24 cellular contexts compared by ENCODE assay signal in genomic region chr5:43251754-43252153, GRCh38. TPM values are rescaled to one million over a fixed set of nuclear protein-coding genes. Genes with fewer than 3 reads are reported as not detected.
DNase-seq lines count a peak whose midpoint lies in the region; ATAC-seq, FAIRE-seq and TF ChIP-seq lines count a peak whose summit lies in the region.
"Had no signal": no experiment of that assay in that cellular context is flagged by ENCODE, and none has a peak within 500 bp of the region (broad histone marks: within the 10 kb centered on the region; RNA-seq: fewer than 3 reads in every experiment).

No MANE protein-coding gene starts in this region.

- WGBS in GM12878 (ENCODE audit: insufficient coverage, insufficient replicate concordance, low lambda C conversion rate, missing lambda C conversion rate), result 45% methylated on average over 5 of the region's 5 CpGs
- WGBS in right cardiac atrium, result 83% methylated on average over 5 of the region's 5 CpGs

- TF ChIP-seq EP300 in GM12878 (IDR thresholded peaks at IDR 0.05; ENCODE audit: borderline replicate concordance in 1 of 2, control insufficient read depth in 1 of 2, low read depth in 2 of 2, low read length in 2 of 2), result no peak

- no peaks in the 10 kb centered on the region for H3K79me2 ChIP-seq in GM12878 (ENCODE audit: control insufficient read depth, insufficient read depth, low read length)

- H3K4me1 ChIP-seq in GM12878 (ENCODE audit: control insufficient read depth, insufficient read depth, low read length) (no peaks in the 10 kb centered on the region), right cardiac atrium (ENCODE audit: control insufficient read depth, insufficient read depth, low read length) (no peaks in the 10 kb centered on the region)

- peaks cover 9% of the 10 kb centered on the region for H3K9me3 Mint-ChIP-seq in glutamatergic neuron (ENCODE audit: unreplicated experiment)
- H3K9me3 Mint-ChIP-seq: CD4-positive, alpha-beta T cell; CD8-positive, alpha-beta T cell had no signal

- no peak overlapping the region for H3K27ac ChIP-seq in GM12878 (ENCODE audit: control insufficient read depth, insufficient read depth)
- no peak overlapping the region for H3K27ac ChIP-seq in right cardiac atrium (ENCODE audit: low read length)
- H3K27ac ChIP-seq: 22Rv1; A549; BLaER1 treated with 17β-estradiol and CSF1 and Interleukin-3, amounts not matched to agents 10 nM and 100 nM; C4-2B had no signal

- no peak for TF ChIP-seq CTCF in GM12878 (IDR thresholded peaks at IDR 0.05 in 2 of 3, conservative IDR thresholded peaks at IDR 0.05 in 1 of 3; ENCODE audit: control insufficient read depth in 2 of 3, extremely low read depth in 1 of 3, insufficient read depth in 1 of 3, low read depth in 3 of 3, low read length in 3 of 3)
- TF ChIP-seq CTCF in glutamatergic neuron (IDR thresholded peaks at IDR 0.05; ENCODE audit: partially characterized antibody, unreplicated experiment), result no peak

- RAD21 ChIA-PET in GM12878 (lab: Charles Lee; ENCODE audit: unreplicated experiment), result interaction anchor here (1.2 kb wide), 1 partner anchor 233 kb away, joined by 3 read pairs; the partner anchor contains the start of gene TMEM267

- BruUV-seq in GM12878 (replicated peaks; lab: Mats Ljungman, UMichigan), result no TSS peak

- H3K4me2 ChIP-seq in GM12878 (ENCODE audit: control insufficient read depth, insufficient read depth), result no peak overlapping the region
- H3K4me2 ChIP-seq: A549 had no signal

- H3K9ac ChIP-seq in GM12878 (ENCODE audit: control insufficient read depth, insufficient read depth, low read length), result no peak overlapping the region
- H3K9ac ChIP-seq: BLaER1 treated with 17β-estradiol and CSF1 and Interleukin-3, amounts not matched to agents 10 nM and 100 nM had no signal

- ATAC-seq in GM12878, result peak; percentile 17; the same call in 1 of the 3 replicates
- ATAC-seq in left lobe of liver, result peak; percentile 68
- no peak for ATAC-seq in right cardiac atrium
- ATAC-seq in HG03175 (IDR thresholded peaks at IDR 0.05; ENCODE audit: unreplicated experiment), result no peak
- ATAC-seq: A549; CD8-positive, alpha-beta T cell had no signal

- H3K27me3 Mint-ChIP-seq in glutamatergic neuron (ENCODE audit: unreplicated experiment), result peaks cover 2% of the 10 kb centered on the region

- H3K27me3 ChIP-seq in GM12878 (replicated peaks in 1 of 2; ENCODE audit: control insufficient read depth in 2 of 2, insufficient read depth in 2 of 2, low read length in 1 of 2) (no peaks in the 10 kb centered on the region), right cardiac atrium (ENCODE audit: control insufficient read depth, insufficient read depth) (no peaks in the 10 kb centered on the region)
- H3K27me3 ChIP-seq: BLaER1 treated with 17β-estradiol and CSF1 and Interleukin-3, amounts not matched to agents 10 nM and 100 nM had no signal

- no peak overlapping the region for H2AFZ ChIP-seq in GM12878 (ENCODE audit: control insufficient read depth, low read depth, low read length)

- H3K9me3 ChIP-seq in GM12878 (replicated peaks; ENCODE audit: control insufficient read depth, insufficient read depth, low read length), result no peaks in the 10 kb centered on the region
- peaks cover 2% of the 10 kb centered on the region for H3K9me3 ChIP-seq in right cardiac atrium (ENCODE audit: control insufficient read depth, low read length)
- H3K9me3 ChIP-seq: A549; BLaER1 treated with 17β-estradiol and CSF1 and Interleukin-3, amounts not matched to agents 10 nM and 100 nM; Caco-2 had no signal

- H3K4me3 ChIP-seq in GM12878, result no peak overlapping the region
- H3K4me3 ChIP-seq in right cardiac atrium (ENCODE audit: low read length), result no peak overlapping the region
- H3K4me3 ChIP-seq: A549; BLaER1 treated with 17β-estradiol and CSF1 and Interleukin-3, amounts not matched to agents 10 nM and 100 nM had no signal

- no peaks in the 10 kb centered on the region for H3K36me3 ChIP-seq in GM12878 (ENCODE audit: control insufficient read depth in 2 of 2, insufficient read depth in 2 of 2, low read length in 1 of 2)
- H3K36me3 ChIP-seq: BLaER1 treated with 17β-estradiol and CSF1 and Interleukin-3, amounts not matched to agents 10 nM and 100 nM had no signal

- peak overlapping the region; percentile 71 for H3K27ac Mint-ChIP-seq in glutamatergic neuron (ENCODE audit: unreplicated experiment)
- H3K27ac Mint-ChIP-seq: B cell; CD4-positive, alpha-beta T cell; CD8-positive, alpha-beta T cell had no signal

- TF ChIP-seq RAD21 in GM12878 (IDR thresholded peaks at IDR 0.05; ENCODE audit: insufficient read depth, low read depth, low read length), result no peak

- intact Hi-C loops in GM12878 (cut with micrococcal nuclease; ENCODE audit: unreplicated experiment), result no loop called here
- intact Hi-C loops in right cardiac atrium (cut with DNase I), result no loop called here

- FAIRE-seq in GM18507 (lab: Jason Lieb, UNC) (peak; percentile 46), GM12878 (lab: Jason Lieb, UNC) (no peak)
- FAIRE-seq: A549, D721Med, G401.6, GM12892 had no signal

- TF ChIP-seq POLR2A in GM12878 (IDR thresholded peaks at IDR 0.05; ENCODE audit: low read depth, low read length), result no peak

- no peak for DNase-seq in GM18507 (ENCODE audit: extremely low spot score, insufficient read length, low read depth)
- no peak for DNase-seq in GM12878 (ENCODE audit: low read depth, low spot score)
- DNase-seq in glutamatergic neuron, result no peak
- DNase-seq in left lobe of liver (ENCODE audit: low spot score), result no peak
- DNase-seq in right cardiac atrium, result no peak
- DNase-seq in NCI-H1694 (lab: John Stamatoyannopoulos, UW), result no peak
- no peak for DNase-seq in germinal center (ENCODE audit: low spot score)
- DNase-seq: AML-193; Caco-2; Calu3; CD4-positive, alpha-beta T cell; CD8-positive, alpha-beta T cell; DMS79 treated with DMSO at 0.1 percent for 48 hours; GF-D8 had no signal

- peaks cover 46% of the 10 kb centered on the region for H3K4me1 Mint-ChIP-seq in glutamatergic neuron (ENCODE audit: low read depth, unreplicated experiment)
- H3K4me1 Mint-ChIP-seq: B cell had no signal

- SMC1A ChIA-PET in GM12878 (lab: Charles Lee; ENCODE audit: uncharacterized antibody, unreplicated experiment), result interaction anchor here (0.6 to 1.8 kb wide), 3 partner anchors 9 to 138 kb away, joined by 3 to 4 read pairs (median 4); no protein-coding TSS in a partner anchor

- in situ Hi-C loops in GM12878 (cut with MboI), result no loop called here

- H3K4me3 Mint-ChIP-seq in glutamatergic neuron (ENCODE audit: unreplicated experiment), result no peak overlapping the region
- H3K4me3 Mint-ChIP-seq: B cell; CD4-positive, alpha-beta T cell; CD8-positive, alpha-beta T cell had no signal

- POLR2A ChIA-PET in GM12878 (lab: Charles Lee), result no interaction called here

- no peaks in the 10 kb centered on the region for H4K20me1 ChIP-seq in GM12878 (ENCODE audit: control insufficient read depth, insufficient read depth)
- H4K20me1 ChIP-seq: BLaER1 treated with 17β-estradiol and CSF1 and Interleukin-3, amounts not matched to agents 10 nM and 100 nM had no signal

- CTCF ChIA-PET in GM12878 (lab: Yijun Ruan, JAX), result interaction anchor here (1.2 kb wide), 1 partner anchor 18 kb away, joined by 3 read pairs; no protein-coding TSS in a partner anchor

- H3K36me3 Mint-ChIP-seq in glutamatergic neuron (ENCODE audit: unreplicated experiment), result peaks cover 9% of the 10 kb centered on the region
- H3K36me3 Mint-ChIP-seq: CD8-positive, alpha-beta T cell had no signal

TF ChIP-seq in GM12878, 131 proteins besides CTCF, POLR2A, EP300 and RAD21 (continues in another document):
- TF ChIP-seq POLR2AphosphoS2 (IDR thresholded peaks at IDR 0.05; ENCODE audit: low read depth, low read length) (no peak), RCOR1 (conservative IDR thresholded peaks at IDR 0.05; ENCODE audit: low read depth, low read length) (no peak)

RNA-seq across cellular contexts. Expression of gene NIM1K, which starts 59.7 kb away (rescaled TPM):
- 1.1 and 1.4 TPM in 2 replicates for total RNA-seq in GM12878 (2013; cell fraction: nucleolus; rRNA removed)
- total RNA-seq in GM12878 (2014; rRNA removed) (0.96 and 1.3 TPM in 2 replicates), GM12878 (2014; rRNA removed; fragmentation: Illumina TruSeq; extraction: Trizol) (0.63 and 0.69 TPM in 2 replicates), GM12878 (2021) (0.69 and 1.0 TPM in 2 replicates), glutamatergic neuron (ENCODE audit: unreplicated experiment) (10.5 TPM), left lobe of liver (0.50 TPM), right cardiac atrium (under 1 TPM; 0.57 to 0.89 (median 0.64) TPM)
- 0.50 TPM for polyA plus RNA-seq in GM12878 (2011; ENCODE audit: low read depth)
- polyA plus RNA-seq in GM12878 (2011; rRNA removed) (1.3 and 1.6 TPM in 2 replicates), GM12878 (2014; fragmentation: Illumina TruSeq; extraction: Trizol) (0.47 and 0.74 TPM in 2 replicates), GM12878 (2014; fragmentation: Nextera tagmentation; extraction: Ambion mirVana) (under 1 TPM; 0.27 to 0.35 TPM), GM12878 (2014; rRNA removed) (0.37 and 0.84 TPM in 2 replicates), GM12878 (2016; fragmentation: Nextera tagmentation; extraction: Ambion mirVana) (1 to 10 TPM in 1 of 2 experiments, under 1 TPM in 1; 0.96 to 1.7 TPM), right cardiac atrium (0.57 TPM)
- 1.5 and 1.7 TPM in 2 replicates for polyA plus RNA-seq in GM12878 (2011; cell fraction: cytosol; rRNA removed)
- polyA plus RNA-seq in GM12878 (2011; cell fraction: nucleus; rRNA removed), result 0.99 and 1.3 TPM in 2 replicates
- polyA plus RNA-seq in GM12878 (2012), result 0.76 and 1.0 TPM in 2 replicates
- 1.5 and 1.9 TPM in 2 replicates for polyA minus RNA-seq in GM12878 (2011; rRNA and poly(A)+ RNA removed)
- polyA minus RNA-seq in GM12878 (2011; cell fraction: cytosol; rRNA and poly(A)+ RNA removed), result 1.2 and 1.6 TPM in 2 replicates
- polyA minus RNA-seq in GM12878 (2011; cell fraction: nucleus; rRNA and poly(A)+ RNA removed), result 1.6 and 2.1 TPM in 2 replicates
- total RNA-seq: A172, Caco-2 had no signal

Comparison
In these comparisons a context has a peak if more than half of its experiments do, and no peak if none do; other contexts are left out.
1. ATAC-seq: peak in GM12878 (single experiment) and left lobe of liver (single experiment); none in right cardiac atrium (0 of 2) and HG03175 (single experiment).